ENCODE assay signal across 27 cellular contexts in genomic region chr20:33584976-33585375, GRCh38.
A peak's percentile ranks its signal among the peaks of the same experiment; 100 is the strongest.
DNase-seq lines count a peak whose midpoint lies in the region; ATAC-seq, FAIRE-seq and TF ChIP-seq lines count a peak whose summit lies in the region.
"Had no signal": no experiment of that assay in that cellular context is flagged by ENCODE, and none has a peak within 500 bp of the region (broad histone marks: within the 10 kb centered on the region; RNA-seq: fewer than 3 reads in every experiment).

No MANE protein-coding gene starts in this region.

- TF ChIP-seq RAD21 in A549 (conservative IDR thresholded peaks at IDR 0.05 in 1 of 2, IDR thresholded peaks at IDR 0.05 in 1 of 2), result no peak

- DNase-seq in A549 (ENCODE audit: low read depth in 1 of 2, low spot score in 1 of 2) (no peak), RWPE1 (ENCODE audit: low spot score) (peak; percentile 57), left lung (no peak), SKM-1 treated with dmso at 0.1 percent for 144 hours (lab: John Stamatoyannopoulos, UW; ENCODE audit: unreplicated experiment) (no peak), D341Med (ENCODE audit: low spot score) (no peak), T1000 (lab: John Stamatoyannopoulos, UW) (no peak)
- DNase-seq in activated naive CD4-positive, alpha-beta T cell (lab: John Stamatoyannopoulos, UW), result no peak
- DNase-seq: activated CD4-positive, alpha-beta T cell treated with anti-CD3 and anti-CD28 coated beads, Interleukin-2, amount 10 ng/mL, durations not matched to agents 7 days and 5 days; activated T-cell treated with anti-CD3 and anti-CD28 coated beads, Interleukin-2, amount 50 U/mL, for 48 hours; body of pancreas; C1 segment of cervical spinal cord; Caco-2; DND-41; left ventricle myocardium superior; MG63; midbrain; naive thymus-derived CD8-positive, alpha-beta T cell; NCI-H1105 treated with DMSO at 0.1 percent for 48 hours; NCI-H2029; NCI-H226; NCI-H748 treated with DMSO at 0.1 percent for 48 hours; nucleus accumbens; stimulated activated CD8-positive, alpha-beta memory T cell treated with anti-CD3 and anti-CD28 coated beads, Interleukin-4, amount 100 ng/mL, for 48 hours; stimulated activated naive CD8-positive, alpha-beta T cell treated with anti-CD3 and anti-CD28 coated beads, Interleukin-15, amount 100 ng/mL, for 72 hours; T-helper 9 cell had no signal

- POLR2A ChIA-PET in A549 (lab: Yijun Ruan, JAX) (interaction anchor here (0.9 kb wide), 1 partner anchor 95 kb away, joined by 3 read pairs; the partner anchor contains the start of gene CBFA2T2), RWPE1 (lab: Yijun Ruan, JAX; ENCODE audit: low non-redundant PET) (no interaction called here)

- H3K4me1 ChIP-seq in A549, result peaks cover 15% of the 10 kb centered on the region; the same call in 2 of the 3 replicates
- H3K4me1 ChIP-seq in left lung, result no peaks in the 10 kb centered on the region
- H3K4me1 ChIP-seq: body of pancreas had no signal

- no peaks in the 10 kb centered on the region for H3K36me3 ChIP-seq in left lung
- H3K36me3 ChIP-seq: MG63 had no signal

- TF ChIP-seq POLR2A in A549 (IDR thresholded peaks at IDR 0.05; ENCODE audit: low read length), result no peak

- H3K9me3 ChIP-seq in A549 (no peaks in the 10 kb centered on the region), left lung (no peaks in the 10 kb centered on the region)
- H3K9me3 ChIP-seq: body of pancreas, Caco-2, MG63 had no signal

- no peak for ATAC-seq in A549
- ATAC-seq in left lung, result peak; percentile 33
- ATAC-seq: body of pancreas; left ventricle myocardium superior; naive thymus-derived CD8-positive, alpha-beta T cell; stimulated activated naive CD8-positive, alpha-beta T cell treated with anti-CD3 and anti-CD28 coated beads, Interleukin-15, amount 100 ng/mL, for 72 hours had no signal

- no peak for TF ChIP-seq EP300 in A549 (IDR thresholded peaks at IDR 0.05)

- 0 out of 3 replicates have a peak overlapping the region, but pooled peaks have one; percentile 11 for H3K4me2 ChIP-seq in A549

- intact Hi-C loops in left lung (cut with DNase I), result no loop called here

- CTCF ChIA-PET in A549 (lab: Yijun Ruan, JAX) (interaction anchor here (1.8 kb wide), 1 partner anchor 13 kb away, joined by 5 read pairs; no protein-coding TSS in a partner anchor), RWPE1 (lab: Yijun Ruan, JAX) (interaction anchor here (0.6 to 1.2 kb wide), 2 partner anchors 11 to 43 kb away, joined by 3 to 4 read pairs; no protein-coding TSS in a partner anchor)

- H3K27me3 ChIP-seq in left lung, result no peaks in the 10 kb centered on the region
- H3K27me3 ChIP-seq: body of pancreas, MG63 had no signal

- H3K27ac ChIP-seq in A549 (no peak overlapping the region), RWPE1 (no peak overlapping the region), left lung (no peak overlapping the region)
- H3K27ac ChIP-seq: body of pancreas, skin epidermis had no signal

- FAIRE-seq in A549 (lab: Jason Lieb, UNC) (no peak), G401.6 (lab: Jason Lieb, UNC) (peak; percentile 17)

- TF ChIP-seq CTCF in A549 (IDR thresholded peaks at IDR 0.05) (no peak), RWPE1 (conservative IDR thresholded peaks at IDR 0.05; ENCODE audit: low read depth) (no peak), left lung (IDR thresholded peaks at IDR 0.05) (no peak)

- H3K4me3 ChIP-seq in A549 (no peak overlapping the region), left lung (no peak overlapping the region)
- H3K4me3 ChIP-seq: body of pancreas, MG63, skin epidermis had no signal

- WGBS in A549 (ENCODE audit: missing lambda C conversion rate), result 55% methylated on average over 3 of the region's 3 CpGs

TF ChIP-seq in A549, 52 proteins besides CTCF, POLR2A, EP300 and RAD21:
- TF ChIP-seq HDAC2 (IDR thresholded peaks at IDR 0.05) (no peak), FOSL2 (IDR thresholded peaks at IDR 0.05) (no peak), FOSL2 (CRISPR knock-in tag; IDR thresholded peaks at IDR 0.05) (no peak), TFCP2L1 (CRISPR knock-in tag; IDR thresholded peaks at IDR 0.05) (no peak), HOXB5 (CRISPR knock-in tag; IDR thresholded peaks at IDR 0.05) (no peak)
